ENCODE assay signal across 14 cellular contexts in genomic region chrX:154885549-154885948, GRCh38. TPM values are rescaled to one million over a fixed set of nuclear protein-coding genes. Genes with fewer than 3 reads are reported as not detected.
"Had no signal": no experiment of that assay in that cellular context is flagged by ENCODE, and none has a peak within 500 bp of the region (broad histone marks: within the 10 kb centered on the region; RNA-seq: fewer than 3 reads in every experiment).

No MANE protein-coding gene starts in this region.

RNA-seq across cellular contexts. Expression of gene SMIM9, which starts 51.1 kb away (rescaled TPM):
- total RNA-seq: activated B cell treated with CpG ODN at 0.5 μM for 24 hours; activated naive CD8-positive, alpha-beta T cell treated with anti-CD3 and anti-CD28 coated beads for 36 hours; activated T-cell treated with anti-CD3 and anti-CD28 coated beads, Interleukin-2, amount 50 U/mL, for 4 hours; ascending aorta; cardiac muscle cell; colonic mucosa; dermis microvascular lymphatic vessel endothelial cell; epithelial cell of proximal tubule; gastrocnemius medialis; hepatocyte; mammary epithelial cell; pulmonary artery endothelial cell; right atrium auricular region; uterus had no signal
